ENCODE assay signal across 8 cellular contexts in the genomic region with DNA sequence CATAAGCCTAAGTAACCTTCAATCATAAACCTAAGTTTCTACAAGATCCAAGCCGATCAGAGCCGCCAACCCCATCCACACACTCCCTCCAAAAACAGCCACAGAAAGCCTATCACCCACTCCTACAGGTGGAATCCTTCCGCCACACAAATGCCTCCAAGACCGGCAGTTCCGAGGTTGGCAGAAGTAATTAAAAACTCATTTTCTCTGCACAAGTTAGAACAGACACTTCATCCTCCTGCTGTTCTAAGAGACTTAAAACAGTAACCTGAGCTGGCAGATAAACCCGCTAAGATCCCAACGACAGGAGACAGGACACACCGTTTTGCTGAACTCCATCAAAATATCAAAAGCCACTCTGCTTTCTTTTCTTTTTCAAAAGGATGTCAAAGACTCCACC.
DNase-seq lines count a peak whose midpoint lies in the region; ATAC-seq and TF ChIP-seq lines count a peak whose summit lies in the region.

No MANE protein-coding gene starts in this region.

- peak overlapping the region; percentile 83 to 84 for H3K4me3 Mint-ChIP-seq in effector memory CD8-positive, alpha-beta T cell
- no peak overlapping the region for H3K4me3 Mint-ChIP-seq in stimulated activated memory B cell treated with anti-CD40 and anti-IgM and Interleukin-4, amounts not matched to agents 10 μg/mL and 1 μg/mL and 100 μg/mL, for 72 hours

- no peaks in the 10 kb centered on the region for H3K27me3 Mint-ChIP-seq in effector memory CD8-positive, alpha-beta T cell
- H3K27me3 Mint-ChIP-seq in stimulated activated memory B cell treated with anti-CD40 and anti-IgM and Interleukin-4, amounts not matched to agents 10 μg/mL and 1 μg/mL and 100 μg/mL, for 72 hours = no peaks in the 10 kb centered on the region

- H3K4me1 Mint-ChIP-seq in effector memory CD8-positive, alpha-beta T cell (ENCODE audit: low read depth in 2 of 2) = peaks cover 68 to 73% of the 10 kb centered on the region in 2 donors
- H3K4me1 Mint-ChIP-seq in stimulated activated memory B cell treated with anti-CD40 and anti-IgM and Interleukin-4, amounts not matched to agents 10 μg/mL and 1 μg/mL and 100 μg/mL, for 72 hours = peaks cover 49% of the 10 kb centered on the region

- no peaks in the 10 kb centered on the region for H3K9me3 Mint-ChIP-seq in effector memory CD8-positive, alpha-beta T cell
- H3K9me3 Mint-ChIP-seq in stimulated activated memory B cell treated with anti-CD40 and anti-IgM and Interleukin-4, amounts not matched to agents 10 μg/mL and 1 μg/mL and 100 μg/mL, for 72 hours = no peaks in the 10 kb centered on the region

- H3K4me1 ChIP-seq in DND-41 (ENCODE audit: insufficient read depth, low read length) = peaks cover 54% of the 10 kb centered on the region
- peaks cover 49% of the 10 kb centered on the region for H3K4me1 ChIP-seq in neuron (ENCODE audit: insufficient read depth, low read length)

- no peak for ATAC-seq in DND-41 (ENCODE audit: insufficient read depth, low read depth)
- no peak for ATAC-seq in effector memory CD8-positive, alpha-beta T cell (replicated peaks)
- no peak for ATAC-seq in HG02678 (IDR thresholded peaks at IDR 0.05; ENCODE audit: unreplicated experiment)
- no peak for ATAC-seq in stimulated activated memory B cell treated with anti-CD40 and anti-IgM and Interleukin-4, amounts not matched to agents 10 μg/mL and 1 μg/mL and 100 μg/mL, for 72 hours

- peaks cover 55% of the 10 kb centered on the region for H3K36me3 ChIP-seq in DND-41 (ENCODE audit: insufficient read depth, low read length)
- H3K36me3 ChIP-seq in neuron (ENCODE audit: insufficient read depth, low read length) = peaks cover 60% of the 10 kb centered on the region

- peaks cover 80% of the 10 kb centered on the region for H3K79me2 ChIP-seq in DND-41 (ENCODE audit: insufficient read depth, low read length)

- H3K9ac ChIP-seq in DND-41 (ENCODE audit: low read depth, low read length) = peak overlapping the region; percentile 77; the same call in 1 of the 2 replicates

- H3K4me3 ChIP-seq in DND-41 (ENCODE audit: low read depth in 1 of 2, low read length in 2 of 2) (peak overlapping the region in 1 of 2 experiments; percentile 75; a peak in 2 of 4 replicates), neuron (ENCODE audit: low read length) (peak overlapping the region; percentile 97)

- TF ChIP-seq CTCF in DND-41 (IDR thresholded peaks at IDR 0.05; ENCODE audit: borderline replicate concordance, extremely low read depth, low read length, poor library complexity, severe bottlenecking) = no peak

- peaks cover 60% of the 10 kb centered on the region for H3K36me3 Mint-ChIP-seq in effector memory CD8-positive, alpha-beta T cell (ENCODE audit: insufficient read depth)
- H3K36me3 Mint-ChIP-seq in stimulated activated memory B cell treated with anti-CD40 and anti-IgM and Interleukin-4, amounts not matched to agents 10 μg/mL and 1 μg/mL and 100 μg/mL, for 72 hours = peaks cover 35% of the 10 kb centered on the region

- peaks cover 56% of the 10 kb centered on the region for H4K20me1 ChIP-seq in DND-41 (ENCODE audit: insufficient read depth, low read length)

- H3K27ac ChIP-seq in DND-41 (ENCODE audit: low read length) = peak overlapping the region; percentile 63; the same call in 1 of the 2 replicates

- peak overlapping the region; percentile 8 to 75 for H3K27ac Mint-ChIP-seq in effector memory CD8-positive, alpha-beta T cell
- H3K27ac Mint-ChIP-seq in stimulated activated memory B cell treated with anti-CD40 and anti-IgM and Interleukin-4, amounts not matched to agents 10 μg/mL and 1 μg/mL and 100 μg/mL, for 72 hours = no peak overlapping the region

- no peaks in the 10 kb centered on the region for H3K27me3 ChIP-seq in DND-41 (ENCODE audit: insufficient read depth, low read length, poor library complexity)
- H3K27me3 ChIP-seq in neuron (ENCODE audit: insufficient read depth, low read length) = no peaks in the 10 kb centered on the region

- H3K4me2 ChIP-seq in DND-41 (ENCODE audit: insufficient read depth, low read length) = peak overlapping the region; percentile 68

- H3K9me3 ChIP-seq in DND-41 (ENCODE audit: insufficient read depth, low read length, severe bottlenecking) = no peaks in the 10 kb centered on the region
- no peaks in the 10 kb centered on the region for H3K9me3 ChIP-seq in neuron (ENCODE audit: low read length)

- DNase-seq in DND-41 = no peak
- peak; percentile 21 for DNase-seq in NCI-H1105 (lab: John Stamatoyannopoulos, UW)
- DNase-seq in effector memory CD8-positive, alpha-beta T cell = no peak
- DNase-seq in NCI-H1436 (lab: John Stamatoyannopoulos, UW) = no peak
- no peak for DNase-seq in NCI-H1048 (lab: John Stamatoyannopoulos, UW)

- H2AFZ ChIP-seq in DND-41 (ENCODE audit: low read depth, low read length) (no peak overlapping the region), neuron (ENCODE audit: low read depth, low read length) (no peak overlapping the region)
